In genomic region chr3:14402304-14402811, GRCh38 we compare ENCODE assay signal across 8 cellular contexts. TPM values are rescaled to one million over a fixed set of nuclear protein-coding genes. Genes with fewer than 3 reads are reported as not detected.
DNase-seq lines count a peak whose midpoint lies in the region; ATAC-seq lines count a peak whose summit lies in the region.

Gene SLC6A6 (plus strand): TSS chr3:14402606. CDS start chr3:14443635, 41,029 bp downstream.

- intact Hi-C loops in naive thymus-derived CD4-positive, alpha-beta T cell (cut with micrococcal nuclease) = loop anchor here (1.0 to 10.0 kb wide), 18 partner anchors 24 to 1738 kb away; partner anchors contain the start of genes CCDC174 (in 2 of the 2), CHCHD4 (in 2 of the 2), LSM3 (in 2 of the 2) and XPC (in 2 of the 2)

- H3K9me3 Mint-ChIP-seq in naive thymus-derived CD4-positive, alpha-beta T cell = peaks cover 0 to 4% (median 0%) of the 10 kb centered on the region in 11 donors
- H3K9me3 Mint-ChIP-seq in stimulated activated memory B cell treated with anti-CD40 and anti-IgM and Interleukin-4, amounts not matched to agents 10 μg/mL and 1 μg/mL and 100 μg/mL, for 72 hours = no peaks in the 10 kb centered on the region

- CTCF ChIA-PET in naive thymus-derived CD4-positive, alpha-beta T cell (lab: Charles Lee) = interaction anchor here (0.9 to 3.0 kb wide), 8 partner anchors 30 to 140 kb away, joined by 3 to 19 read pairs (median 4); no protein-coding TSS in a partner anchor

- POLR2A ChIA-PET in naive thymus-derived CD4-positive, alpha-beta T cell (lab: Charles Lee) = interaction anchor here (0.7 to 3.5 kb wide), 11 partner anchors 22 to 511 kb away, joined by 3 to 23 read pairs (median 5); partner anchors contain the start of genes CCDC174, CHCHD4, LSM3 and TMEM43

- H3K27ac Mint-ChIP-seq in naive thymus-derived CD4-positive, alpha-beta T cell = peak within 1 kb of the TSS; percentile 89 to 98 (median 96)
- H3K27ac Mint-ChIP-seq in stimulated activated memory B cell treated with anti-CD40 and anti-IgM and Interleukin-4, amounts not matched to agents 10 μg/mL and 1 μg/mL and 100 μg/mL, for 72 hours = peak within 1 kb of the TSS; percentile 91

- peak within 1 kb of the TSS; percentile 83 for H3K27ac ChIP-seq in naive thymus-derived CD4-positive, alpha-beta T cell (ENCODE audit: low read depth, low read length)

- peak; percentile 74 for ATAC-seq in GM21825 (IDR thresholded peaks at IDR 0.05; ENCODE audit: unreplicated experiment)
- ATAC-seq in naive thymus-derived CD4-positive, alpha-beta T cell = peak; percentile 89
- ATAC-seq in stimulated activated memory B cell treated with anti-CD40 and anti-IgM and Interleukin-4, amounts not matched to agents 10 μg/mL and 1 μg/mL and 100 μg/mL, for 72 hours = peak; percentile 92

- H3K36me3 ChIP-seq in naive thymus-derived CD4-positive, alpha-beta T cell (ENCODE audit: control insufficient read depth in 2 of 3, insufficient read depth in 3 of 3, low read length in 3 of 3) = no peaks in the 10 kb centered on the region

- DNase-seq in EH (ENCODE audit: low read depth) (peak; percentile 96), Kasumi-1 (lab: John Stamatoyannopoulos, UW) (peak; percentile 85), RKO (ENCODE audit: low spot score) (peak; percentile 91), activated T-helper 1 cell treated with Interleukin-2 at 50 U/mL for 16 hours (ENCODE audit: low read depth) (peak; percentile 95), fibroblast of gingiva (ENCODE audit: low read depth) (peak; percentile 96)
- peak; percentile 86 to 95 (median 92) for DNase-seq in naive thymus-derived CD4-positive, alpha-beta T cell

- peaks cover 33 to 50% (median 44%) of the 10 kb centered on the region in 7 donors for H3K4me1 Mint-ChIP-seq in naive thymus-derived CD4-positive, alpha-beta T cell
- H3K4me1 Mint-ChIP-seq in stimulated activated memory B cell treated with anti-CD40 and anti-IgM and Interleukin-4, amounts not matched to agents 10 μg/mL and 1 μg/mL and 100 μg/mL, for 72 hours = peaks cover 68% of the 10 kb centered on the region

- peaks cover 0 to 1% (median 0%) of the 10 kb centered on the region in 5 donors for H3K27me3 Mint-ChIP-seq in naive thymus-derived CD4-positive, alpha-beta T cell
- no peaks in the 10 kb centered on the region for H3K27me3 Mint-ChIP-seq in stimulated activated memory B cell treated with anti-CD40 and anti-IgM and Interleukin-4, amounts not matched to agents 10 μg/mL and 1 μg/mL and 100 μg/mL, for 72 hours

- H3K4me3 ChIP-seq in naive thymus-derived CD4-positive, alpha-beta T cell (ENCODE audit: low read length) = peak within 1 kb of the TSS; percentile 100

- peaks cover 0 to 4% (median 0%) of the 10 kb centered on the region in 5 donors for H3K36me3 Mint-ChIP-seq in naive thymus-derived CD4-positive, alpha-beta T cell
- peaks cover 18% of the 10 kb centered on the region for H3K36me3 Mint-ChIP-seq in stimulated activated memory B cell treated with anti-CD40 and anti-IgM and Interleukin-4, amounts not matched to agents 10 μg/mL and 1 μg/mL and 100 μg/mL, for 72 hours

- peak within 1 kb of the TSS; percentile 91 to 100 (median 98) for H3K4me3 Mint-ChIP-seq in naive thymus-derived CD4-positive, alpha-beta T cell
- peak within 1 kb of the TSS; percentile 92 for H3K4me3 Mint-ChIP-seq in stimulated activated memory B cell treated with anti-CD40 and anti-IgM and Interleukin-4, amounts not matched to agents 10 μg/mL and 1 μg/mL and 100 μg/mL, for 72 hours

- H3K27me3 ChIP-seq in naive thymus-derived CD4-positive, alpha-beta T cell (ENCODE audit: control insufficient read depth in 2 of 2, insufficient read depth in 2 of 2, low read length in 2 of 2) = no peaks in the 10 kb centered on the region

- H3K4me1 ChIP-seq in naive thymus-derived CD4-positive, alpha-beta T cell (ENCODE audit: control insufficient read depth in 2 of 2, insufficient read depth in 2 of 2, low read length in 2 of 2) = peaks cover 20 to 27% of the 10 kb centered on the region in 2 donors

- no peaks in the 10 kb centered on the region for H3K9me3 ChIP-seq in naive thymus-derived CD4-positive, alpha-beta T cell (ENCODE audit: control insufficient read depth in 2 of 3, low read length in 3 of 3)

RNA-seq across cellular contexts. Expression of gene SLC6A6, which starts in this region (rescaled TPM):
- total RNA-seq in naive thymus-derived CD4-positive, alpha-beta T cell = 10 to 100 TPM; 34.5 to 87.5 (median 35.6) TPM
- polyA plus RNA-seq in naive thymus-derived CD4-positive, alpha-beta T cell = 1 to 10 TPM; 3.0 to 3.2 TPM

Comparison
In these comparisons a context has a peak if more than half of its experiments do, and no peak if none do; other contexts are left out.
1. Peak in every context shown above with its lines: DNase-seq, ATAC-seq, H3K4me3 ChIP-seq and H3K27ac ChIP-seq.